Comparison of ENCODE assay signal across 2 cellular contexts in the genomic region with DNA sequence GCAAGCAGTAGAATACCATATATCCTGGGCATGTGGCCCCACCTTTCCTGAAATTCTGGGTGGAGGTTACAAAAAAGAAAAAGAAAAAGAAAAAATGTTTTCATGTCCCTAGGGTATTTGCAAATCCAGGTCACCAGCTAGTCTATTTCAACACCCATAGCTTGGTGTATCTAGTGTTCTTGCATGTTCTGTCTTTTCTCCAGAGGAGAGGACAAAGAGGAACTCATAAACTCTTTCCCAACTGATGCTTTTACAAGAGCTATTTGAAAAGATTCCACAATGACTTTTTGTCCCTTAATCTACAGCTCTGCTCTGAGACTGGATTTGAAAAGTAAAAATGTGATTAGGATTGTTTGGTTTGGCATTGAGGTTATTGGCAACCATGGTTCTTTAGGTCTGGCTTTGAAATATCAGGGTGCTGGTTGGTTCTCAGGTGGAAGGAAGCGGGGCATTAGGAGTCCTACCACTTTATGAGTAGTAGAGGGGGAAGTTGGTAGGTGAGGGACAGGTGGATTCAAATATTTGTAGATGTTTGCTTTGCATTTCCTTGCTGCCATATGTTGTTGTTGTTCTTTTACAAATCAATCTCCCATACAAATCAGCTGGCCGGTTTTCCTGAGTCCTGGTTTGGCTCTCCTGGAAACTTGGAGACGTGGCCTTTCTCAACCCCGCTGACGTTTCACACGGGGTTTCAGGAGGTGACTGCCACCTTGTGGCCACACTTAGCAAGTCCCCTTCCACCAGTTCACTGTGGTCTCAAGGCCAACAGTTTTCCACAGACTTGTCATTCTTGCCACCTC.
TF ChIP-seq lines count a peak whose summit lies in the region.

No MANE protein-coding gene starts in this region.

TF ChIP-seq in HCT116, 20 proteins besides CTCF, POLR2A, EP300 and RAD21:
- TF ChIP-seq, protein P1, sequence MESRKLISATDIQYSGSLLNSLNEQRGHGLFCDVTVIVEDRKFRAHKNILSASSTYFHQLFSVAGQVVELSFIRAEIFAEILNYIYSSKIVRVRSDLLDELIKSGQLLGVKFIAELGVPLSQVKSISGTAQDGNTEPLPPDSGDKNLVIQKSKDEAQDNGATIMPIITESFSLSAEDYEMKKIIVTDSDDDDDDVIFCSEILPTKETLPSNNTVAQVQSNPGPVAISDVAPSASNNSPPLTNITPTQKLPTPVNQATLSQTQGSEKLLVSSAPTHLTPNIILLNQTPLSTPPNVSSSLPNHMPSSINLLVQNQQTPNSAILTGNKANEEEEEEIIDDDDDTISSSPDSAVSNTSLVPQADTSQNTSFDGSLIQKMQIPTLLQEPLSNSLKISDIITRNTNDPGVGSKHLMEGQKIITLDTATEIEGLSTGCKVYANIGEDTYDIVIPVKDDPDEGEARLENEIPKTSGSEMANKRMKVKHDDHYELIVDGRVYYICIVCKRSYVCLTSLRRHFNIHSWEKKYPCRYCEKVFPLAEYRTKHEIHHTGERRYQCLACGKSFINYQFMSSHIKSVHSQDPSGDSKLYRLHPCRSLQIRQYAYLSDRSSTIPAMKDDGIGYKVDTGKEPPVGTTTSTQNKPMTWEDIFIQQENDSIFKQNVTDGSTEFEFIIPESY (IDR thresholded peaks at IDR 0.05; ENCODE audit: extremely low read depth, insufficient replicate concordance, low read length): no peak
- TF ChIP-seq ZFX (IDR thresholded peaks at IDR 0.05) (no peak), YY1 (IDR thresholded peaks at IDR 0.05; ENCODE audit: extremely low read depth, insufficient replicate concordance, low read depth, low read length) (no peak), TCF7L2 (IDR thresholded peaks at IDR 0.05; ENCODE audit: borderline replicate concordance, extremely low read depth, insufficient read depth, insufficient read length) (no peak), MAX (IDR thresholded peaks at IDR 0.05) (no peak), EGR1 (IDR thresholded peaks at IDR 0.05; ENCODE audit: low read depth) (no peak), FOSL1 (IDR thresholded peaks at IDR 0.05; ENCODE audit: low read depth) (no peak)
TF ChIP-seq in HCT116: peak in this region for 0.

TF ChIP-seq in GM12878, 131 proteins besides CTCF, POLR2A, EP300 and RAD21 (continued from another document):
- TF ChIP-seq, protein P2, sequence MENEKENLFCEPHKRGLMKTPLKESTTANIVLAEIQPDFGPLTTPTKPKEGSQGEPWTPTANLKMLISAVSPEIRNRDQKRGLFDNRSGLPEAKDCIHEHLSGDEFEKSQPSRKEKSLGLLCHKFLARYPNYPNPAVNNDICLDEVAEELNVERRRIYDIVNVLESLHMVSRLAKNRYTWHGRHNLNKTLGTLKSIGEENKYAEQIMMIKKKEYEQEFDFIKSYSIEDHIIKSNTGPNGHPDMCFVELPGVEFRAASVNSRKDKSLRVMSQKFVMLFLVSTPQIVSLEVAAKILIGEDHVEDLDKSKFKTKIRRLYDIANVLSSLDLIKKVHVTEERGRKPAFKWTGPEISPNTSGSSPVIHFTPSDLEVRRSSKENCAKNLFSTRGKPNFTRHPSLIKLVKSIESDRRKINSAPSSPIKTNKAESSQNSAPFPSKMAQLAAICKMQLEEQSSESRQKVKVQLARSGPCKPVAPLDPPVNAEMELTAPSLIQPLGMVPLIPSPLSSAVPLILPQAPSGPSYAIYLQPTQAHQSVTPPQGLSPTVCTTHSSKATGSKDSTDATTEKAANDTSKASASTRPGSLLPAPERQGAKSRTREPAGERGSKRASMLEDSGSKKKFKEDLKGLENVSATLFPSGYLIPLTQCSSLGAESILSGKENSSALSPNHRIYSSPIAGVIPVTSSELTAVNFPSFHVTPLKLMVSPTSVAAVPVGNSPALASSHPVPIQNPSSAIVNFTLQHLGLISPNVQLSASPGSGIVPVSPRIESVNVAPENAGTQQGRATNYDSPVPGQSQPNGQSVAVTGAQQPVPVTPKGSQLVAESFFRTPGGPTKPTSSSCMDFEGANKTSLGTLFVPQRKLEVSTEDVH (IDR thresholded peaks at IDR 0.05; ENCODE audit: low read depth, partially characterized antibody): no peak
- peak; percentile 68 for TF ChIP-seq YY1 (IDR thresholded peaks at IDR 0.05; ENCODE audit: low read depth, low read length)
- peak in 1 of 2 experiments; percentile 30; a peak in 1 of 4 replicates for TF ChIP-seq IKZF2 (IDR thresholded peaks at IDR 0.05)
- TF ChIP-seq SIN3A (IDR thresholded peaks at IDR 0.05; ENCODE audit: low read depth, low read length): no peak
- no peak for TF ChIP-seq CEBPB (IDR thresholded peaks at IDR 0.05; ENCODE audit: borderline replicate concordance in 1 of 2, low read depth in 2 of 2, low read length in 2 of 2)
- 0 out of 2 replicates have a peak, but pooled peaks have one; percentile 45 for TF ChIP-seq RB1 (IDR thresholded peaks at IDR 0.05; ENCODE audit: borderline replicate concordance)
- peak; percentile 60; the same call in 1 of the 2 replicates for TF ChIP-seq ESRRA (IDR thresholded peaks at IDR 0.05; ENCODE audit: low read length)
- no peak for TF ChIP-seq CHD4 (IDR thresholded peaks at IDR 0.05)
- TF ChIP-seq RUNX3 (IDR thresholded peaks at IDR 0.05; ENCODE audit: low read length): 0 out of 2 replicates have a peak, but pooled peaks have one; percentile 17
- TF ChIP-seq NR2F1 (conservative IDR thresholded peaks at IDR 0.05): peak; percentile 72
- TF ChIP-seq ATF7 (IDR thresholded peaks at IDR 0.05; ENCODE audit: low read depth): 0 out of 2 replicates have a peak, but pooled peaks have one; percentile 30
- no peak for TF ChIP-seq SREBF2 (IDR thresholded peaks at IDR 0.05; ENCODE audit: low read length)
- no peak for TF ChIP-seq MTA2 (IDR thresholded peaks at IDR 0.05; ENCODE audit: low read depth)
- peak; percentile 44; the same call in 1 of the 2 replicates for TF ChIP-seq IKZF1 (conservative IDR thresholded peaks at IDR 0.05)
- TF ChIP-seq SMC3 (IDR thresholded peaks at IDR 0.05; ENCODE audit: borderline replicate concordance, low read length): peak; percentile 100
- TF ChIP-seq POU2F2 (IDR thresholded peaks at IDR 0.05; ENCODE audit: borderline replicate concordance, low read depth, low read length): 0 out of 3 replicates have a peak, but pooled peaks have one; percentile 19
- TF ChIP-seq EED (IDR thresholded peaks at IDR 0.05; ENCODE audit: low read depth): no peak
- TF ChIP-seq JUND (IDR thresholded peaks at IDR 0.05; ENCODE audit: low read depth, low read length): no peak
- no peak for TF ChIP-seq TBL1XR1 (IDR thresholded peaks at IDR 0.05; ENCODE audit: low read depth, low read length)
- no peak for TF ChIP-seq NFXL1 (IDR thresholded peaks at IDR 0.05; ENCODE audit: borderline replicate concordance)
- TF ChIP-seq PML (IDR thresholded peaks at IDR 0.05; ENCODE audit: low read length): no peak
- no peak for TF ChIP-seq ZBED1 (IDR thresholded peaks at IDR 0.05; ENCODE audit: borderline replicate concordance)
